In genomic region chr17:63573634-63574033, GRCh38 we compare ENCODE assay signal across 14 cellular contexts. TPM values are rescaled to one million over a fixed set of nuclear protein-coding genes. Genes with fewer than 3 reads are reported as not detected.
DNase-seq lines count a peak whose midpoint lies in the region; ATAC-seq and TF ChIP-seq lines count a peak whose summit lies in the region.
"Had no signal": no experiment of that assay in that cellular context is flagged by ENCODE, and none has a peak within 500 bp of the region (broad histone marks: within the 10 kb centered on the region; RNA-seq: fewer than 3 reads in every experiment).

No MANE protein-coding gene starts in this region.

- TF ChIP-seq CTCF in natural killer cell (IDR thresholded peaks at IDR 0.05) (no peak), foreskin keratinocyte (conservative IDR thresholded peaks at IDR 0.05) (peak; percentile 47), tibial artery (IDR thresholded peaks at IDR 0.05) (no peak)

- DNase-seq in natural killer cell (no peak), foreskin keratinocyte (no peak), aorta (no peak), NCI-H1092 treated with DMSO at 0.1 percent for 48 hours (lab: John Stamatoyannopoulos, UW) (no peak), tibial artery (no peak), GDM1 (lab: John Stamatoyannopoulos, UW) (no peak)
- DNase-seq in natural killer cell treated with Interleukin-12 subunit alpha and Interleukin-12 subunit beta and Interleukin-15 and Interleukin-18, amount 100 ng/mL, for 72 hours (ENCODE audit: low spot score): no peak
- DNase-seq: activated gamma-delta T cell; NCI-H187; stimulated activated CD4-positive, alpha-beta T cell treated with anti-CD3 and anti-CD28 coated beads, Interleukin-4, amount 100 ng/mL, for 24 hours; T-helper 1 cell; uterus had no signal

- H3K4me1 ChIP-seq in foreskin keratinocyte (no peaks in the 10 kb centered on the region), aorta (ENCODE audit: control insufficient read depth in 1 of 2, insufficient read depth in 2 of 2, low read length in 2 of 2) (no peaks in the 10 kb centered on the region), tibial artery (no peaks in the 10 kb centered on the region)

- H3K36me3 Mint-ChIP-seq in natural killer cell: no peaks in the 10 kb centered on the region
- H3K36me3 Mint-ChIP-seq in natural killer cell treated with Interleukin-12 subunit alpha and Interleukin-12 subunit beta and Interleukin-15 and Interleukin-18, amount 100 ng/mL, for 72 hours: no peaks in the 10 kb centered on the region

- H3K27ac ChIP-seq in foreskin keratinocyte: no peak overlapping the region
- H3K27ac ChIP-seq in aorta (ENCODE audit: low read depth in 1 of 2, low read length in 2 of 2): no peak overlapping the region
- no peak overlapping the region for H3K27ac ChIP-seq in tibial artery
- H3K27ac ChIP-seq: uterus had no signal

- intact Hi-C loops in natural killer cell (cut with micrococcal nuclease) (no loop called here), aorta (cut with DNase I) (no loop called here), tibial artery (cut with DNase I; ENCODE audit: low total_unique reads) (no loop called here)

- H3K4me1 Mint-ChIP-seq in natural killer cell: peaks cover 53 to 63% of the 10 kb centered on the region in 2 donors
- H3K4me1 Mint-ChIP-seq in natural killer cell treated with Interleukin-12 subunit alpha and Interleukin-12 subunit beta and Interleukin-15 and Interleukin-18, amount 100 ng/mL, for 72 hours (ENCODE audit: low read depth in 2 of 2): peaks cover 29 to 43% of the 10 kb centered on the region in 2 donors

- H3K4me3 ChIP-seq in aorta (ENCODE audit: low read length in 2 of 2) (no peak overlapping the region), tibial artery (no peak overlapping the region)
- H3K4me3 ChIP-seq: uterus had no signal

- no peak overlapping the region for H3K4me3 Mint-ChIP-seq in natural killer cell
- no peak overlapping the region for H3K4me3 Mint-ChIP-seq in natural killer cell treated with Interleukin-12 subunit alpha and Interleukin-12 subunit beta and Interleukin-15 and Interleukin-18, amount 100 ng/mL, for 72 hours

- 86 to 87% methylated on average over 5 of the region's 5 CpGs for WGBS in aorta, 2 donors

- no peak for ATAC-seq in natural killer cell
- no peak for ATAC-seq in natural killer cell treated with Interleukin-12 subunit alpha and Interleukin-12 subunit beta and Interleukin-15 and Interleukin-18, amount 100 ng/mL, for 72 hours
- peak; percentile 55 for ATAC-seq in SK-N-SH treated with all-trans-retinoic acid at 6 μM for 48 hours
- no peak for ATAC-seq in foreskin keratinocyte
- ATAC-seq in aorta (ENCODE audit: low FRiP score): no peak

- no peaks in the 10 kb centered on the region for H3K9me3 ChIP-seq in aorta (ENCODE audit: control insufficient read depth, low read length)
- H3K9me3 ChIP-seq in tibial artery: no peaks in the 10 kb centered on the region
- H3K9me3 ChIP-seq: uterus had no signal

- peak overlapping the region; percentile 14 to 17 for H3K27ac Mint-ChIP-seq in natural killer cell
- H3K27ac Mint-ChIP-seq in natural killer cell treated with Interleukin-12 subunit alpha and Interleukin-12 subunit beta and Interleukin-15 and Interleukin-18, amount 100 ng/mL, for 72 hours: no peak overlapping the region

- H3K27me3 Mint-ChIP-seq in natural killer cell (ENCODE audit: low read depth in 2 of 2): no peaks in the 10 kb centered on the region
- H3K27me3 Mint-ChIP-seq in natural killer cell treated with Interleukin-12 subunit alpha and Interleukin-12 subunit beta and Interleukin-15 and Interleukin-18, amount 100 ng/mL, for 72 hours: no peaks in the 10 kb centered on the region

- H3K9me3 Mint-ChIP-seq in natural killer cell: no peaks in the 10 kb centered on the region
- H3K9me3 Mint-ChIP-seq in natural killer cell treated with Interleukin-12 subunit alpha and Interleukin-12 subunit beta and Interleukin-15 and Interleukin-18, amount 100 ng/mL, for 72 hours: no peaks in the 10 kb centered on the region

- no peaks in the 10 kb centered on the region for H3K27me3 ChIP-seq in foreskin keratinocyte
- no peaks in the 10 kb centered on the region for H3K27me3 ChIP-seq in aorta (ENCODE audit: control insufficient read depth in 1 of 2, insufficient read depth in 2 of 2, low read length in 1 of 2)
- no peaks in the 10 kb centered on the region for H3K27me3 ChIP-seq in tibial artery
- H3K27me3 ChIP-seq: uterus had no signal

- H3K36me3 ChIP-seq in aorta (ENCODE audit: control insufficient read depth in 1 of 2, insufficient read depth in 2 of 2, low read length in 1 of 2): peaks cover under 1 to 3% of the 10 kb centered on the region in 2 donors
- peaks cover 0 to 6% (median 0%) of the 10 kb centered on the region in 3 donors for H3K36me3 ChIP-seq in tibial artery
- H3K36me3 ChIP-seq: uterus had no signal

TF ChIP-seq in SK-N-SH treated with all-trans-retinoic acid at 6 μM for 48 hours, 23 proteins besides CTCF, POLR2A, EP300 and RAD21 (continues in another document):
- TF ChIP-seq ZNF565 (CRISPR knock-in tag; conservative IDR thresholded peaks at IDR 0.05; ENCODE audit: low read depth) (no peak), ZNF8 (CRISPR knock-in tag; IDR thresholded peaks at IDR 0.05) (no peak), ZNF70 (CRISPR knock-in tag; IDR thresholded peaks at IDR 0.05) (no peak), BACH2 (CRISPR knock-in tag; IDR thresholded peaks at IDR 0.05; ENCODE audit: borderline replicate concordance) (no peak)
- TF ChIP-seq, protein P1, sequence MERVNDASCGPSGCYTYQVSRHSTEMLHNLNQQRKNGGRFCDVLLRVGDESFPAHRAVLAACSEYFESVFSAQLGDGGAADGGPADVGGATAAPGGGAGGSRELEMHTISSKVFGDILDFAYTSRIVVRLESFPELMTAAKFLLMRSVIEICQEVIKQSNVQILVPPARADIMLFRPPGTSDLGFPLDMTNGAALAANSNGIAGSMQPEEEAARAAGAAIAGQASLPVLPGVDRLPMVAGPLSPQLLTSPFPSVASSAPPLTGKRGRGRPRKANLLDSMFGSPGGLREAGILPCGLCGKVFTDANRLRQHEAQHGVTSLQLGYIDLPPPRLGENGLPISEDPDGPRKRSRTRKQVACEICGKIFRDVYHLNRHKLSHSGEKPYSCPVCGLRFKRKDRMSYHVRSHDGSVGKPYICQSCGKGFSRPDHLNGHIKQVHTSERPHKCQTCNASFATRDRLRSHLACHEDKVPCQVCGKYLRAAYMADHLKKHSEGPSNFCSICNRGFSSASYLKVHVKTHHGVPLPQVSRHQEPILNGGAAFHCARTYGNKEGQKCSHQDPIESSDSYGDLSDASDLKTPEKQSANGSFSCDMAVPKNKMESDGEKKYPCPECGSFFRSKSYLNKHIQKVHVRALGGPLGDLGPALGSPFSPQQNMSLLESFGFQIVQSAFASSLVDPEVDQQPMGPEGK (CRISPR knock-in tag; IDR thresholded peaks at IDR 0.05; ENCODE audit: borderline replicate concordance): no peak
- TF ChIP-seq, protein P2, sequence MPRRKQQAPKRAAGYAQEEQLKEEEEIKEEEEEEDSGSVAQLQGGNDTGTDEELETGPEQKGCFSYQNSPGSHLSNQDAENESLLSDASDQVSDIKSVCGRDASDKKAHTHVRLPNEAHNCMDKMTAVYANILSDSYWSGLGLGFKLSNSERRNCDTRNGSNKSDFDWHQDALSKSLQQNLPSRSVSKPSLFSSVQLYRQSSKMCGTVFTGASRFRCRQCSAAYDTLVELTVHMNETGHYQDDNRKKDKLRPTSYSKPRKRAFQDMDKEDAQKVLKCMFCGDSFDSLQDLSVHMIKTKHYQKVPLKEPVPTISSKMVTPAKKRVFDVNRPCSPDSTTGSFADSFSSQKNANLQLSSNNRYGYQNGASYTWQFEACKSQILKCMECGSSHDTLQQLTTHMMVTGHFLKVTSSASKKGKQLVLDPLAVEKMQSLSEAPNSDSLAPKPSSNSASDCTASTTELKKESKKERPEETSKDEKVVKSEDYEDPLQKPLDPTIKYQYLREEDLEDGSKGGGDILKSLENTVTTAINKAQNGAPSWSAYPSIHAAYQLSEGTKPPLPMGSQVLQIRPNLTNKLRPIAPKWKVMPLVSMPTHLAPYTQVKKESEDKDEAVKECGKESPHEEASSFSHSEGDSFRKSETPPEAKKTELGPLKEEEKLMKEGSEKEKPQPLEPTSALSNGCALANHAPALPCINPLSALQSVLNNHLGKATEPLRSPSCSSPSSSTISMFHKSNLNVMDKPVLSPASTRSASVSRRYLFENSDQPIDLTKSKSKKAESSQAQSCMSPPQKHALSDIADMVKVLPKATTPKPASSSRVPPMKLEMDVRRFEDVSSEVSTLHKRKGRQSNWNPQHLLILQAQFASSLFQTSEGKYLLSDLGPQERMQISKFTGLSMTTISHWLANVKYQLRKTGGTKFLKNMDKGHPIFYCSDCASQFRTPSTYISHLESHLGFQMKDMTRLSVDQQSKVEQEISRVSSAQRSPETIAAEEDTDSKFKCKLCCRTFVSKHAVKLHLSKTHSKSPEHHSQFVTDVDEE (CRISPR knock-in tag; IDR thresholded peaks at IDR 0.05): no peak

RNA-seq across cellular contexts. Expression of gene DCAF7, which starts 23.4 kb away (rescaled TPM):
- 10 to 100 TPM; 55.5 to 83.5 (median 72.2) TPM for total RNA-seq in natural killer cell
- 100 to 1,000 TPM; 100 to 107 TPM for total RNA-seq in natural killer cell treated with Interleukin-12 subunit alpha and Interleukin-12 subunit beta and Interleukin-15 and Interleukin-18, amount 100 ng/mL, for 72 hours
- 42.9 and 48.0 TPM in 2 replicates for total RNA-seq in foreskin keratinocyte
- polyA plus RNA-seq in foreskin keratinocyte: 21.6 and 24.4 TPM in 2 replicates
- 10 to 100 TPM; 39.3 to 52.7 TPM for total RNA-seq in aorta
- polyA plus RNA-seq in aorta: 10 to 100 TPM; 11.0 to 14.7 TPM

RNA-seq across cellular contexts. Expression of gene TACO1, which starts 27.1 kb away (rescaled TPM):
- total RNA-seq in natural killer cell: 10 to 100 TPM in 1 of 3 donors, 1 to 10 TPM in 2; 7.1 to 10.9 (median 9.2) TPM
- total RNA-seq in natural killer cell treated with Interleukin-12 subunit alpha and Interleukin-12 subunit beta and Interleukin-15 and Interleukin-18, amount 100 ng/mL, for 72 hours: 10 to 100 TPM; 21.0 to 26.7 TPM
- total RNA-seq in foreskin keratinocyte: 27.1 and 30.6 TPM in 2 replicates
- 31.8 and 34.5 TPM in 2 replicates for polyA plus RNA-seq in foreskin keratinocyte
- total RNA-seq in aorta: 10 to 100 TPM; 10.8 to 11.0 TPM
- polyA plus RNA-seq in aorta: 10 to 100 TPM; 13.1 to 17.5 TPM

RNA-seq across cellular contexts. Expression of gene MAP3K3, which starts 48.6 kb away (rescaled TPM):
- total RNA-seq in natural killer cell (10 to 100 TPM; 82.0 to 89.2 (median 88.5) TPM), foreskin keratinocyte (17.8 and 20.2 TPM in 2 replicates), aorta (10 to 100 TPM; 54.5 to 83.2 TPM)
- total RNA-seq in natural killer cell treated with Interleukin-12 subunit alpha and Interleukin-12 subunit beta and Interleukin-15 and Interleukin-18, amount 100 ng/mL, for 72 hours: 10 to 100 TPM; 38.2 to 52.0 TPM
- polyA plus RNA-seq in foreskin keratinocyte (6.1 and 7.3 TPM in 2 replicates), aorta (10 to 100 TPM; 16.2 to 40.4 TPM)

RNA-seq across cellular contexts. Expression of gene KCNH6, which starts 50.5 kb away (rescaled TPM):
- total RNA-seq in natural killer cell: not detected
- not detected for total RNA-seq in natural killer cell treated with Interleukin-12 subunit alpha and Interleukin-12 subunit beta and Interleukin-15 and Interleukin-18, amount 100 ng/mL, for 72 hours
- not detected in 2 replicates for total RNA-seq in foreskin keratinocyte
- polyA plus RNA-seq in foreskin keratinocyte: not detected in 2 replicates
- total RNA-seq in aorta: not detected
- not detected for polyA plus RNA-seq in aorta
- total RNA-seq: mucosa of gallbladder, uterus had no signal

Comparison
In these comparisons a context has a peak if more than half of its experiments do, and no peak if none do; other contexts are left out.
1. H3K27ac Mint-ChIP-seq: peak in natural killer cell (2 of 2); none in natural killer cell treated with Interleukin-12 subunit alpha and Interleukin-12 subunit beta and Interleukin-15 and Interleukin-18, amount 100 ng/mL, for 72 hours (0 of 2).